ENCODE assay signal across 8 cellular contexts in genomic region chr16:80084614-80085013, GRCh38.
A peak's percentile ranks its signal among the peaks of the same experiment; 100 is the strongest.
DNase-seq lines count a peak whose midpoint lies in the region; ATAC-seq and TF ChIP-seq lines count a peak whose summit lies in the region.
"Had no signal": no experiment of that assay in that cellular context is flagged by ENCODE, and none has a peak within 500 bp of the region (broad histone marks: within the 10 kb centered on the region; RNA-seq: fewer than 3 reads in every experiment).

No MANE protein-coding gene starts in this region.

- H3K36me3 ChIP-seq in Loucy (ENCODE audit: insufficient read depth, low read length): no peaks in the 10 kb centered on the region
- no peaks in the 10 kb centered on the region for H3K36me3 ChIP-seq in tibial nerve
- H3K36me3 ChIP-seq: neutrophil had no signal

- H3K9ac ChIP-seq in Loucy (ENCODE audit: low read depth, low read length, poor library complexity, severe bottlenecking): no peak overlapping the region

- no peak overlapping the region for H2AFZ ChIP-seq in Loucy (ENCODE audit: low read length)

- peak; percentile 71 for TF ChIP-seq CTCF in Loucy (conservative IDR thresholded peaks at IDR 0.05; ENCODE audit: low read length)
- TF ChIP-seq CTCF in cardiac fibroblast (IDR thresholded peaks at IDR 0.05; ENCODE audit: low read depth, low read length): peak; percentile 59
- peak; percentile 38 to 73 (median 67) for TF ChIP-seq CTCF in tibial nerve (IDR thresholded peaks at IDR 0.05)

- H3K79me2 ChIP-seq in Loucy (ENCODE audit: insufficient read depth, low read length): no peaks in the 10 kb centered on the region

- no peaks in the 10 kb centered on the region for H3F3A ChIP-seq in Loucy (ENCODE audit: low read depth)

- H3K9me3 ChIP-seq in Loucy (ENCODE audit: insufficient read depth, low read depth, low read length) (no peaks in the 10 kb centered on the region), tibial nerve (no peaks in the 10 kb centered on the region)
- H3K9me3 ChIP-seq: neutrophil had no signal

- no peaks in the 10 kb centered on the region for H3K27me3 ChIP-seq in Loucy (ENCODE audit: insufficient read depth, low read length, poor library complexity, severe bottlenecking)
- no peaks in the 10 kb centered on the region for H3K27me3 ChIP-seq in tibial nerve
- H3K27me3 ChIP-seq: neutrophil had no signal

- H3K27ac ChIP-seq in tibial nerve: peak overlapping the region in 1 of 4 donors; percentile 61
- H3K27ac ChIP-seq: neutrophil had no signal

- no peak for TF ChIP-seq POLR2A in tibial nerve (IDR thresholded peaks at IDR 0.05)

- no peaks in the 10 kb centered on the region for H4K20me1 ChIP-seq in Loucy (ENCODE audit: insufficient read depth, low read length, poor library complexity, severe bottlenecking)

- no peak for ATAC-seq in GM18858 (IDR thresholded peaks at IDR 0.05; ENCODE audit: unreplicated experiment)

- DNase-seq in ELF-1 (ENCODE audit: low read depth, low spot score): peak; percentile 65
- DNase-seq in cardiac fibroblast (ENCODE audit: low read depth in 2 of 2): peak; percentile 31 to 68
- peak; percentile 60 for DNase-seq in kidney glomerular epithelial cell (lab: John Stamatoyannopoulos, UW)
- DNase-seq in tibial nerve (ENCODE audit: low spot score in 2 of 2): peak in 1 of 2 donors; percentile 47
- no peak for DNase-seq in cortex of kidney (lab: John Stamatoyannopoulos, UW)

- H3K4me2 ChIP-seq in Loucy (ENCODE audit: low read depth, low read length, poor library complexity, severe bottlenecking): no peak overlapping the region

- H3K4me1 ChIP-seq in Loucy (ENCODE audit: insufficient read depth, low read length, poor library complexity, severe bottlenecking): no peaks in the 10 kb centered on the region
- peaks cover 0 to 10% (median 3%) of the 10 kb centered on the region in 4 donors for H3K4me1 ChIP-seq in tibial nerve

- 16 to 18% methylated on average over 5 of the region's 5 CpGs for WGBS in tibial nerve, 2 donors

- TF ChIP-seq EP300 in tibial nerve (IDR thresholded peaks at IDR 0.05): no peak

- no peaks in the 10 kb centered on the region for H3K9me2 ChIP-seq in Loucy (replicated peaks; ENCODE audit: low read depth, low read length)

- no peak overlapping the region for H3K4me3 ChIP-seq in Loucy (ENCODE audit: low read length, poor library complexity, severe bottlenecking)
- H3K4me3 ChIP-seq in cardiac fibroblast (replicated peaks in 1 of 2; ENCODE audit: low read depth in 2 of 2, low read length in 2 of 2): no peak overlapping the region
- H3K4me3 ChIP-seq in tibial nerve: no peak overlapping the region
